ENCODE assay signal across 1 cellular context in genomic region chr16:84138500-84138823, GRCh38.
TF ChIP-seq lines count a peak whose summit lies in the region.

No MANE protein-coding gene starts in this region.

TF ChIP-seq in K562, 482 proteins besides CTCF, POLR2A, EP300 and RAD21:
- peak; percentile 23; the same call in 1 of the 2 replicates for TF ChIP-seq ZNF589 (CRISPR knock-in tag; IDR thresholded peaks at IDR 0.05; ENCODE audit: low read depth)
- 0 out of 4 replicates have a peak, but pooled peaks of 1 of the 2 experiments have one; percentile 35 for TF ChIP-seq ZNF639 (CRISPR knock-in tag; conservative IDR thresholded peaks at IDR 0.05 in 1 of 2, IDR thresholded peaks at IDR 0.05 in 1 of 2)
- TF ChIP-seq ATF2 (CRISPR knock-in tag; IDR thresholded peaks at IDR 0.05): no peak
- 0 out of 2 replicates have a peak, but pooled peaks have one; percentile 53 for TF ChIP-seq CUX1 (CRISPR knock-in tag; IDR thresholded peaks at IDR 0.05)
- peak; percentile 94 for TF ChIP-seq GTF2E2 (tag; IDR thresholded peaks at IDR 0.05)
- TF ChIP-seq CSDE1 (IDR thresholded peaks at IDR 0.05): 0 out of 4 replicates have a peak, but pooled peaks of 1 of the 2 experiments have one; percentile 16
- TF ChIP-seq PTTG1 (tag; IDR thresholded peaks at IDR 0.05; ENCODE audit: low read depth): no peak
- no peak for TF ChIP-seq ZNF407 (IDR thresholded peaks at IDR 0.05; ENCODE audit: low read depth)
- no peak for TF ChIP-seq SREBF2 (CRISPR knock-in tag; IDR thresholded peaks at IDR 0.05)
- TF ChIP-seq SRF (CRISPR knock-in tag; IDR thresholded peaks at IDR 0.05): peak in 1 of 2 experiments; percentile 91; a peak in 2 of 4 replicates
- TF ChIP-seq PPARD (CRISPR knock-in tag; IDR thresholded peaks at IDR 0.05): no peak
- no peak for TF ChIP-seq ADNP (tag; IDR thresholded peaks at IDR 0.05)
- 0 out of 2 replicates have a peak, but pooled peaks have one; percentile 24 for TF ChIP-seq RFX5 (IDR thresholded peaks at IDR 0.05; ENCODE audit: low read depth, low read length)
- TF ChIP-seq NR2F6 (CRISPR knock-in tag; IDR thresholded peaks at IDR 0.05): no peak
- no peak for TF ChIP-seq ZNF197 (CRISPR knock-in tag; IDR thresholded peaks at IDR 0.05; ENCODE audit: low read depth)
